In genomic region chr1:223792046-223792445, GRCh38 we compare ENCODE assay signal across 1 cellular context.
TF ChIP-seq lines count a peak whose summit lies in the region.

No MANE protein-coding gene starts in this region.

TF ChIP-seq in IMR-90, 13 proteins besides CTCF, POLR2A, EP300 and RAD21:
- TF ChIP-seq FOS (IDR thresholded peaks at IDR 0.05; ENCODE audit: low read depth, low read length) (no peak), NFE2L2 (IDR thresholded peaks at IDR 0.05; ENCODE audit: low read depth, low read length) (no peak), MAZ (IDR thresholded peaks at IDR 0.05; ENCODE audit: borderline replicate concordance, low read depth, low read length) (no peak), MXI1 (IDR thresholded peaks at IDR 0.05; ENCODE audit: borderline replicate concordance, low read depth, low read length) (no peak), SMC3 (IDR thresholded peaks at IDR 0.05; ENCODE audit: low read depth, low read length) (no peak), CEBPB (IDR thresholded peaks at IDR 0.05; ENCODE audit: low read depth, low read length) (no peak), RCOR1 (IDR thresholded peaks at IDR 0.05; ENCODE audit: insufficient replicate concordance, low read length) (no peak), RFX5 (IDR thresholded peaks at IDR 0.05; ENCODE audit: low read depth, low read length) (no peak), USF2 (IDR thresholded peaks at IDR 0.05; ENCODE audit: low read depth, low read length) (no peak), BHLHE40 (IDR thresholded peaks at IDR 0.05; ENCODE audit: low read depth, low read length) (no peak), CHD1 (IDR thresholded peaks at IDR 0.05; ENCODE audit: low read depth, low read length) (no peak), MAFK (IDR thresholded peaks at IDR 0.05; ENCODE audit: low read depth, low read length) (no peak)
- TF ChIP-seq, protein P1, sequence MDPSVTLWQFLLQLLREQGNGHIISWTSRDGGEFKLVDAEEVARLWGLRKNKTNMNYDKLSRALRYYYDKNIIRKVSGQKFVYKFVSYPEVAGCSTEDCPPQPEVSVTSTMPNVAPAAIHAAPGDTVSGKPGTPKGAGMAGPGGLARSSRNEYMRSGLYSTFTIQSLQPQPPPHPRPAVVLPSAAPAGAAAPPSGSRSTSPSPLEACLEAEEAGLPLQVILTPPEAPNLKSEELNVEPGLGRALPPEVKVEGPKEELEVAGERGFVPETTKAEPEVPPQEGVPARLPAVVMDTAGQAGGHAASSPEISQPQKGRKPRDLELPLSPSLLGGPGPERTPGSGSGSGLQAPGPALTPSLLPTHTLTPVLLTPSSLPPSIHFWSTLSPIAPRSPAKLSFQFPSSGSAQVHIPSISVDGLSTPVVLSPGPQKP (IDR thresholded peaks at IDR 0.05; ENCODE audit: borderline replicate concordance, low read depth, low read length): no peak
